In the genomic region with DNA sequence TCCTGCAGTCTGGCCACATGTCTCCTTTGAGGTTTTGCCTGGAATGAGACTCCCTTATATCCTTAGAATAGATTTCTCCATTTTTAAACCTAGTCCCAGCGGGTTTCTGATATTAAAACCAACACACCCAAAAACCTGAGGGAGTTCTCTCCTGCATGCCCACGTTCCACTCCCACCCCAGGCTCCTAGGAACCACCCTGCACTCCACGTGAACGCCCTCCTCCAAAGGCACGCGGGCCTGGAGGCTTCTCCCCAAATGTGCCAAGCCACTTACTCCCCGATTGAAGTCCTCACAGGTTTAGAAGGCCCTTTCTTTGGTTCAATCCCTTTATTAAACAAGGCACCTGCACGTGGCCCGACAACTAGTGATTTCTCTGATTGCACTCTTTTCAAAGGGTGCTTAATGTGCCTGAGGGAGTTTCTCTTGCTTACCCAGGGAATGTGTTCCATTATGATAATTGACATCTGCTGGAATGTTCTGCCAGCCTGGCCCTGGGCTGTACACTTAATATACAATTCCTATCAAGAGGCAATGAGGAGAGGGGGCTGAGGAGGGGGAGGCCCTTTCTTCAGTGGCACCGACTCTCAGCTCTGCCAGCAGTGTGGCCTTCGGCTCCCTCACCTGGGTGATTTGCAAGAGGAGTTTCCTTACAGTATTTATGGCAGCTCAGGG, we compare ENCODE assay signal across 31 cellular contexts.
"Had no signal": no experiment of that assay in that cellular context is flagged by ENCODE, and none has a peak within 500 bp of the region (broad histone marks: within the 10 kb centered on the region; RNA-seq: fewer than 3 reads in every experiment).

No MANE protein-coding gene starts in this region.

- H3K27me3 Mint-ChIP-seq: activated T-cell treated with anti-CD3 and anti-CD28 coated beads, Interleukin-2, amount 50 U/mL, for 24 hours had no signal

- H2AFZ ChIP-seq: hepatocyte had no signal

- H3K4me2 ChIP-seq: hepatocyte, smooth muscle cell had no signal

- ATAC-seq: activated naive CD8-positive, alpha-beta T cell treated with anti-CD3 and anti-CD28 coated beads, Interleukin-2, amount 50 U/mL, for 24 hours; left cardiac atrium; naive thymus-derived CD4-positive, alpha-beta T cell; pancreas; stimulated activated naive B cell treated with anti-CD40 and anti-IgM and Interleukin-4, amounts not matched to agents 10 μg/mL and 1 μg/mL and 100 μg/mL, for 72 hours had no signal

- H3K9me3 Mint-ChIP-seq: activated naive CD4-positive, alpha-beta T cell treated with anti-CD3 and anti-CD28 coated beads, Interleukin-2, amount 10 ng/mL, durations not matched to agents 7 days and 5 days; activated naive CD8-positive, alpha-beta T cell treated with anti-CD3 and anti-CD28 coated beads, Interleukin-2, amount 50 U/mL, for 24 hours; activated T-cell treated with anti-CD3 and anti-CD28 coated beads, Interleukin-2, amount 50 U/mL, for 24 hours; naive thymus-derived CD4-positive, alpha-beta T cell; neural crest cell; stimulated activated naive B cell treated with anti-CD40 and anti-IgM and Interleukin-4, amounts not matched to agents 10 μg/mL and 1 μg/mL and 100 μg/mL, for 72 hours; T-helper 1 cell treated with Interleukin-12 subunit alpha and Interleukin-12 subunit beta and Interleukin-4 antibody, amounts not matched to agents 30 μg/mL and 1 μg/mL, for 36 hours had no signal

- H3K36me3 ChIP-seq: pancreas, prostate gland, right atrium auricular region, stomach, thyroid gland had no signal

- H3K27ac ChIP-seq: hepatocyte, pancreas, prostate gland, right atrium auricular region, stomach, thyroid gland, VCaP had no signal

- H3K4me1 ChIP-seq: pancreas, prostate gland had no signal

- DNase-seq: activated CD4-positive, alpha-beta T cell treated with anti-CD3 and anti-CD28 coated beads for 4 hours; activated CD4-positive, alpha-beta T cell treated with anti-CD3 and anti-CD28 coated beads, Interleukin-2, amount 50 U/mL, for 4 hours; activated CD8-positive, alpha-beta memory T cell treated with anti-CD3 and anti-CD28 coated beads for 24 hours; activated CD8-positive, alpha-beta memory T cell treated with anti-CD3 and anti-CD28 coated beads, Interleukin-2, amount 50 U/mL, for 4 hours; activated gamma-delta T cell; activated naive CD4-positive, alpha-beta T cell treated with anti-CD3 and anti-CD28 coated beads, Interleukin-2, amount 10 ng/mL, durations not matched to agents 7 days and 5 days; activated naive CD8-positive, alpha-beta T cell treated with anti-CD3 and anti-CD28 coated beads, Interleukin-2, amount 50 U/mL, for 24 hours; activated T-cell treated with anti-CD3 and anti-CD28 coated beads, Interleukin-2, amount 50 U/mL, for 24 hours; amygdala; dermis blood vessel endothelial cell; effector CD4-positive, alpha-beta T cell; glutamatergic neuron; left cardiac atrium; midbrain; naive thymus-derived CD4-positive, alpha-beta T cell; pancreas; stimulated activated CD4-positive, alpha-beta T cell treated with anti-CD3 and anti-CD28 coated beads, Interleukin-1b, Interleukin-23, amount 100 ng/mL, for 48 hours; stimulated activated CD4-positive, alpha-beta T cell treated with anti-CD3 and anti-CD28 coated beads, Interleukin-4, amount 100 ng/mL, for 4 hours; stimulated activated CD8-positive, alpha-beta memory T cell treated with anti-CD3 and anti-CD28 coated beads, Interleukin-4, amount 100 ng/mL, for 48 hours; stimulated activated naive B cell treated with anti-CD40 and anti-IgM and Interleukin-4, amounts not matched to agents 10 μg/mL and 1 μg/mL and 100 μg/mL, for 72 hours; stomach; SW 1271; T-helper 9 cell had no signal

- H3K27me3 ChIP-seq: pancreas, right atrium auricular region, stomach, thyroid gland had no signal

- H3K9me3 ChIP-seq: pancreas, prostate gland, right atrium auricular region, stomach, thyroid gland had no signal

- H3K4me3 Mint-ChIP-seq: activated naive CD4-positive, alpha-beta T cell treated with anti-CD3 and anti-CD28 coated beads, Interleukin-2, amount 10 ng/mL, durations not matched to agents 7 days and 5 days; activated naive CD8-positive, alpha-beta T cell treated with anti-CD3 and anti-CD28 coated beads, Interleukin-2, amount 50 U/mL, for 24 hours; activated T-cell treated with anti-CD3 and anti-CD28 coated beads, Interleukin-2, amount 50 U/mL, for 24 hours; naive thymus-derived CD4-positive, alpha-beta T cell; neural crest cell; stimulated activated naive B cell treated with anti-CD40 and anti-IgM and Interleukin-4, amounts not matched to agents 10 μg/mL and 1 μg/mL and 100 μg/mL, for 72 hours; T-helper 1 cell treated with Interleukin-12 subunit alpha and Interleukin-12 subunit beta and Interleukin-4 antibody, amounts not matched to agents 30 μg/mL and 1 μg/mL, for 36 hours had no signal

- H3K4me3 ChIP-seq: hepatocyte, pancreas, prostate gland, right atrium auricular region, smooth muscle cell, stomach, thyroid gland had no signal

- H3K27ac Mint-ChIP-seq: activated naive CD4-positive, alpha-beta T cell treated with anti-CD3 and anti-CD28 coated beads, Interleukin-2, amount 10 ng/mL, durations not matched to agents 7 days and 5 days; activated naive CD8-positive, alpha-beta T cell treated with anti-CD3 and anti-CD28 coated beads, Interleukin-2, amount 50 U/mL, for 24 hours; activated T-cell treated with anti-CD3 and anti-CD28 coated beads, Interleukin-2, amount 50 U/mL, for 24 hours; stimulated activated naive B cell treated with anti-CD40 and anti-IgM and Interleukin-4, amounts not matched to agents 10 μg/mL and 1 μg/mL and 100 μg/mL, for 72 hours; T-helper 1 cell treated with Interleukin-12 subunit alpha and Interleukin-12 subunit beta and Interleukin-4 antibody, amounts not matched to agents 30 μg/mL and 1 μg/mL, for 36 hours had no signal

- H3K79me2 ChIP-seq: hepatocyte had no signal

- H3K36me3 Mint-ChIP-seq: activated naive CD4-positive, alpha-beta T cell treated with anti-CD3 and anti-CD28 coated beads, Interleukin-2, amount 10 ng/mL, durations not matched to agents 7 days and 5 days; stimulated activated naive B cell treated with anti-CD40 and anti-IgM and Interleukin-4, amounts not matched to agents 10 μg/mL and 1 μg/mL and 100 μg/mL, for 72 hours had no signal
